ENCODE assay signal across 8 cellular contexts in genomic region chr10:124739996-124740373, GRCh38. TPM values are rescaled to one million over a fixed set of nuclear protein-coding genes. Genes with fewer than 3 reads are reported as not detected.
DNase-seq lines count a peak whose midpoint lies in the region; ATAC-seq and TF ChIP-seq lines count a peak whose summit lies in the region.

No MANE protein-coding gene starts in this region.

- H4K91ac ChIP-seq in trophoblast cell (ENCODE audit: low read depth, low read length) = no peak overlapping the region

- peaks cover 7% of the 10 kb centered on the region for H3K79me1 ChIP-seq in trophoblast cell (ENCODE audit: low read length)

- no peak for TF ChIP-seq CTCF in left ventricle myocardium inferior (IDR thresholded peaks at IDR 0.05; ENCODE audit: borderline replicate concordance)
- TF ChIP-seq CTCF in colonic mucosa (IDR thresholded peaks at IDR 0.05) = no peak
- TF ChIP-seq CTCF in vagina (IDR thresholded peaks at IDR 0.05) = no peak

- H3K9ac ChIP-seq in colonic mucosa (ENCODE audit: low read depth in 2 of 2, low read length in 2 of 2) = peak overlapping the region in 1 of 2 donors; percentile 72
- peak overlapping the region; percentile 20 for H3K9ac ChIP-seq in muscle layer of colon (ENCODE audit: low read length)
- H3K9ac ChIP-seq in trophoblast cell (ENCODE audit: low read length) = no peak overlapping the region

- no peak overlapping the region for H3K14ac ChIP-seq in trophoblast cell (ENCODE audit: low read length)

- no peak overlapping the region for H3K23ac ChIP-seq in trophoblast cell (ENCODE audit: low read length)

- no peak overlapping the region for H2AFZ ChIP-seq in trophoblast cell (ENCODE audit: insufficient read depth, low read length, poor library complexity)

- H3K4ac ChIP-seq in trophoblast cell (ENCODE audit: low read depth, low read length) = no peak overlapping the region

- H3K18ac ChIP-seq in trophoblast cell (ENCODE audit: low read length) = no peak overlapping the region

- no peak overlapping the region for H3K4me2 ChIP-seq in trophoblast cell (ENCODE audit: low read length)

- intact Hi-C loops in left ventricle myocardium inferior (cut with micrococcal nuclease) (loop anchor here (5.0 kb wide), 2 partner anchors 38 to 113 kb away; no protein-coding TSS in a partner anchor), Right ventricle myocardium superior (cut with DNase I) (loop anchor here (5.0 to 10.0 kb wide), 3 partner anchors 55 to 108 kb away; no protein-coding TSS in a partner anchor), colonic mucosa (cut with DNase I) (loop anchor here (5.0 kb wide), 2 partner anchors 93 to 113 kb away; no protein-coding TSS in a partner anchor), vagina (cut with DNase I) (loop anchor here (5.0 kb wide), 2 partner anchors 38 to 118 kb away; no protein-coding TSS in a partner anchor)

- no peak for TF ChIP-seq POLR2A in vagina (IDR thresholded peaks at IDR 0.05)

- WGBS in trophoblast cell (ENCODE audit: extremely low coverage, insufficient coverage, insufficient read length) = no CpG with 5 or more reads among the region's 6 CpGs

- H3K36me3 ChIP-seq in left ventricle myocardium inferior (no peaks in the 10 kb centered on the region), colonic mucosa (no peaks in the 10 kb centered on the region), muscle layer of colon (ENCODE audit: insufficient read depth, low read length) (no peaks in the 10 kb centered on the region), vagina (no peaks in the 10 kb centered on the region), trophoblast cell (ENCODE audit: control insufficient read depth in 1 of 2, insufficient read depth in 2 of 2, low read length in 2 of 2) (no peaks in the 10 kb centered on the region)

- no peak overlapping the region for H4K8ac ChIP-seq in trophoblast cell (ENCODE audit: low read depth, low read length)

- H2BK12ac ChIP-seq in trophoblast cell (ENCODE audit: low read length) = no peak overlapping the region

- DNase-seq in left ventricle myocardium inferior (no peak), Right ventricle myocardium superior (no peak), colonic mucosa (no peak), vagina (ENCODE audit: extremely low spot score in 2 of 2) (no peak), germinal center (ENCODE audit: low spot score) (no peak), trophoblast cell (no peak)

- no peaks in the 10 kb centered on the region for H3K27me3 ChIP-seq in left ventricle myocardium inferior (ENCODE audit: low read depth)
- no peaks in the 10 kb centered on the region for H3K27me3 ChIP-seq in colonic mucosa
- no peaks in the 10 kb centered on the region for H3K27me3 ChIP-seq in muscle layer of colon (ENCODE audit: control insufficient read depth in 1 of 2, insufficient read depth in 2 of 2, low read length in 2 of 2)
- no peaks in the 10 kb centered on the region for H3K27me3 ChIP-seq in vagina
- no peaks in the 10 kb centered on the region for H3K27me3 ChIP-seq in trophoblast cell (ENCODE audit: insufficient read depth, low read length)

- no peak overlapping the region for H4K12ac ChIP-seq in trophoblast cell (ENCODE audit: low read depth, low read length)

- H3K9me3 ChIP-seq in left ventricle myocardium inferior (replicated peaks) (no peaks in the 10 kb centered on the region), colonic mucosa (no peaks in the 10 kb centered on the region), muscle layer of colon (ENCODE audit: low read length) (no peaks in the 10 kb centered on the region), vagina (no peaks in the 10 kb centered on the region), trophoblast cell (ENCODE audit: insufficient read depth, low read depth, low read length) (peaks cover 5% of the 10 kb centered on the region)

- no peak overlapping the region for H2AK5ac ChIP-seq in trophoblast cell (ENCODE audit: low read length)

- H3K4me3 ChIP-seq in left ventricle myocardium inferior = peak overlapping the region; percentile 82
- H3K4me3 ChIP-seq in colonic mucosa = no peak overlapping the region
- peak overlapping the region in 1 of 2 donors; percentile 14 for H3K4me3 ChIP-seq in muscle layer of colon (ENCODE audit: low read depth in 1 of 2, low read length in 2 of 2)
- H3K4me3 ChIP-seq in vagina = peak overlapping the region; percentile 10 to 13
- H3K4me3 ChIP-seq in trophoblast cell (ENCODE audit: low read depth, low read length) = no peak overlapping the region

- peaks cover 93% of the 10 kb centered on the region for H3K4me1 ChIP-seq in left ventricle myocardium inferior
- H3K4me1 ChIP-seq in colonic mucosa = peaks cover 48% of the 10 kb centered on the region
- peaks cover 80% of the 10 kb centered on the region for H3K4me1 ChIP-seq in muscle layer of colon (ENCODE audit: insufficient read depth, low read length)
- peaks cover 85% of the 10 kb centered on the region for H3K4me1 ChIP-seq in vagina
- H3K4me1 ChIP-seq in trophoblast cell (ENCODE audit: control insufficient read depth in 1 of 2, insufficient read depth in 2 of 2, low read length in 2 of 2) = peaks cover 12 to 13% of the 10 kb centered on the region in 2 experiments

- H2BK120ac ChIP-seq in trophoblast cell (ENCODE audit: insufficient read depth, low read length, poor library complexity) = no peak overlapping the region

- H2BK5ac ChIP-seq in trophoblast cell (ENCODE audit: low read depth, low read length, poor library complexity) = no peak overlapping the region

- H3K27ac ChIP-seq in left ventricle myocardium inferior (replicated peaks) (peak overlapping the region; percentile 93), colonic mucosa (peak overlapping the region; percentile 71), muscle layer of colon (ENCODE audit: low read depth, low read length) (peak overlapping the region; percentile 79), vagina (peak overlapping the region; percentile 90), trophoblast cell (ENCODE audit: low read depth, low read length) (no peak overlapping the region)

- ATAC-seq in Right ventricle myocardium superior (ENCODE audit: poor library complexity) (no peak), HG02973 (IDR thresholded peaks at IDR 0.05; ENCODE audit: unreplicated experiment) (no peak)

- peaks cover 7% of the 10 kb centered on the region for H3K79me2 ChIP-seq in trophoblast cell (ENCODE audit: control insufficient read depth, insufficient read depth, low read length, poor library complexity)

RNA-seq across cellular contexts. Expression of gene FAM53B, which starts 4.2 kb away (rescaled TPM):
- total RNA-seq in left ventricle myocardium inferior = 53.4 TPM
- 38.1 TPM for total RNA-seq in Right ventricle myocardium superior
- 10 to 100 TPM; 43.3 to 45.2 TPM for total RNA-seq in colonic mucosa
- 35.1 TPM for total RNA-seq in vagina
- polyA plus RNA-seq in trophoblast cell (2013) = 5.8 and 6.2 TPM in 2 replicates

RNA-seq across cellular contexts. Expression of gene EEF1AKMT2, which starts 51.7 kb away (rescaled TPM):
- total RNA-seq in left ventricle myocardium inferior (13.8 TPM), Right ventricle myocardium superior (11.9 TPM), colonic mucosa (10 to 100 TPM; 14.7 to 16.5 TPM), vagina (17.9 TPM)
- polyA plus RNA-seq in trophoblast cell (2013) = 7.9 and 8.4 TPM in 2 replicates

Comparison
In these comparisons a context has a peak if more than half of its experiments do, and no peak if none do; other contexts are left out.
1. H3K4me3 ChIP-seq: peak in left ventricle myocardium inferior (single experiment) and vagina (2 of 2); none in colonic mucosa (single experiment) and trophoblast cell (single experiment).